In genomic region chr7:40580776-40581175, GRCh38 we compare ENCODE assay signal across 1 cellular context.
TF ChIP-seq lines count a peak whose summit lies in the region.

No MANE protein-coding gene starts in this region.

TF ChIP-seq in GM12878, 131 proteins besides CTCF, POLR2A, EP300 and RAD21:
- no peak for TF ChIP-seq SIX5 (IDR thresholded peaks at IDR 0.05; ENCODE audit: low read depth, low read length, severe bottlenecking)
- no peak for TF ChIP-seq ZNF384 (IDR thresholded peaks at IDR 0.05; ENCODE audit: borderline replicate concordance, low read depth, low read length)
- TF ChIP-seq SPI1 (IDR thresholded peaks at IDR 0.05; ENCODE audit: borderline replicate concordance, insufficient read depth, low read depth, low read length), result no peak
- TF ChIP-seq ASH2L (IDR thresholded peaks at IDR 0.05; ENCODE audit: borderline replicate concordance, low read depth), result no peak
- no peak for TF ChIP-seq NFYA (IDR thresholded peaks at IDR 0.05; ENCODE audit: borderline replicate concordance, low read depth, low read length)
- no peak for TF ChIP-seq BHLHE40 (IDR thresholded peaks at IDR 0.05; ENCODE audit: borderline replicate concordance in 1 of 2, low read depth in 2 of 2, low read length in 1 of 2)
- no peak for TF ChIP-seq IKZF2 (IDR thresholded peaks at IDR 0.05)
- TF ChIP-seq NR2C1 (IDR thresholded peaks at IDR 0.05), result no peak
- TF ChIP-seq CUX1 (IDR thresholded peaks at IDR 0.05; ENCODE audit: insufficient replicate concordance, low read depth, low read length), result no peak
- TF ChIP-seq HDGF (IDR thresholded peaks at IDR 0.05), result no peak
- TF ChIP-seq POLR2AphosphoS2 (IDR thresholded peaks at IDR 0.05; ENCODE audit: low read depth, low read length), result no peak
- no peak for TF ChIP-seq GATAD2B (conservative IDR thresholded peaks at IDR 0.05; ENCODE audit: low read depth)
- TF ChIP-seq EED (IDR thresholded peaks at IDR 0.05; ENCODE audit: low read depth), result no peak
